27 cellular contexts compared by ENCODE assay signal in genomic region chr4:25095756-25096552, GRCh38.
A peak's percentile ranks its signal among the peaks of the same experiment; 100 is the strongest.
DNase-seq lines count a peak whose midpoint lies in the region; ATAC-seq and TF ChIP-seq lines count a peak whose summit lies in the region.
"Had no signal": no experiment of that assay in that cellular context is flagged by ENCODE, and none has a peak within 500 bp of the region (broad histone marks: within the 10 kb centered on the region; RNA-seq: fewer than 3 reads in every experiment).

No MANE protein-coding gene starts in this region.

- DNase-seq in NCI-H1694 treated with DMSO at 0.1 percent for 48 hours (lab: John Stamatoyannopoulos, UW): peak; percentile 77
- peak; percentile 83 for DNase-seq in NCI-H82 (lab: John Stamatoyannopoulos, UW)
- peak; percentile 30 for DNase-seq in fibroblast of villous mesenchyme (ENCODE audit: low read depth)
- DNase-seq in posterior vena cava (ENCODE audit: low spot score): peak; percentile 63
- no peak for DNase-seq in foreskin melanocyte
- no peak for DNase-seq in SIG-M5 (lab: John Stamatoyannopoulos, UW)
- DNase-seq: activated CD4-positive, alpha-beta T cell treated with anti-CD3 and anti-CD28 coated beads for 48 hours; activated CD8-positive, alpha-beta memory T cell treated with anti-CD3 and anti-CD28 coated beads for 24 hours; activated naive CD4-positive, alpha-beta T cell treated with anti-CD3 and anti-CD28 coated beads, Interleukin-2, amount 50 U/mL, for 16 hours; activated T-cell treated with anti-CD3 and anti-CD28 coated beads for 4 hours; brain microvascular endothelial cell; effector CD4-positive, alpha-beta T cell; HCEC 1CT; IMR-90; islet precursor cell; midbrain; MV-4-11; naive thymus-derived CD8-positive, alpha-beta T cell; NCI-H1436 treated with DMSO at 0.1 percent for 48 hours; NK-92 treated with Interleukin-12 subunit alpha and Interleukin-12 subunit beta, amount 100 ng/mL, for 24 hours; nucleus accumbens; psoas muscle; stimulated activated naive B cell treated with anti-CD40 and anti-IgM and Interleukin-4, amounts not matched to agents 10 μg/mL and 1 μg/mL and 100 μg/mL, for 72 hours had no signal

- H3K4me3 ChIP-seq in fibroblast of villous mesenchyme (ENCODE audit: low read depth, low read length): no peak overlapping the region
- H3K4me3 ChIP-seq: BLaER1, psoas muscle, skin epidermis, upper lobe of left lung had no signal

- intact Hi-C loops in posterior vena cava (cut with DNase I): no loop called here

- no peak for TF ChIP-seq CTCF in fibroblast of villous mesenchyme (IDR thresholded peaks at IDR 0.05; ENCODE audit: insufficient read depth, low read depth, low read length)

- no peak for ATAC-seq in HG02623 (IDR thresholded peaks at IDR 0.05; ENCODE audit: unreplicated experiment)
- ATAC-seq: naive thymus-derived CD8-positive, alpha-beta T cell; stimulated activated naive B cell treated with anti-CD40 and anti-IgM and Interleukin-4, amounts not matched to agents 10 μg/mL and 1 μg/mL and 100 μg/mL, for 72 hours had no signal

Comparison
In these comparisons a context has a peak if more than half of its experiments do, and no peak if none do; other contexts are left out.
1. DNase-seq: peak in NCI-H1694 treated with DMSO at 0.1 percent for 48 hours (single experiment), NCI-H82 (single experiment), fibroblast of villous mesenchyme (single experiment) and posterior vena cava (single experiment); none in foreskin melanocyte (single experiment) and SIG-M5 (single experiment).